In genomic region chr17:77217566-77217965, GRCh38 we compare ENCODE assay signal across 17 cellular contexts.
A peak's percentile ranks its signal among the peaks of the same experiment; 100 is the strongest.
DNase-seq lines count a peak whose midpoint lies in the region; ATAC-seq, FAIRE-seq and TF ChIP-seq lines count a peak whose summit lies in the region.
"Had no signal": no experiment of that assay in that cellular context is flagged by ENCODE, and none has a peak within 500 bp of the region (broad histone marks: within the 10 kb centered on the region; RNA-seq: fewer than 3 reads in every experiment).

No MANE protein-coding gene starts in this region.

- no peaks in the 10 kb centered on the region for H3K9me1 ChIP-seq in endothelial cell of umbilical vein (replicated peaks; ENCODE audit: control insufficient read depth, extremely low read depth, insufficient read depth, low read length)

- BruUV-seq in endothelial cell of umbilical vein (replicated peaks; lab: Mats Ljungman, UMichigan) = no TSS peak

- no peaks in the 10 kb centered on the region for H3K27me3 Mint-ChIP-seq in progenitor cell of endocrine pancreas

- intact Hi-C loops in endothelial cell of umbilical vein (cut with micrococcal nuclease) (no loop called here), colonic mucosa (cut with DNase I) (no loop called here)

- POLR2A ChIA-PET in endothelial cell of umbilical vein (lab: Charles Lee) = no interaction called here

- no peaks in the 10 kb centered on the region for H4K20me1 ChIP-seq in endothelial cell of umbilical vein (replicated peaks; ENCODE audit: control insufficient read depth, extremely low read depth, insufficient read depth, low read length)

- peaks cover 16% of the 10 kb centered on the region for H3K36me3 Mint-ChIP-seq in progenitor cell of endocrine pancreas (ENCODE audit: insufficient read depth)

- H3K27ac ChIP-seq in endothelial cell of umbilical vein (ENCODE audit: insufficient read depth, low read depth, low read length) (no peak overlapping the region), colonic mucosa (no peak overlapping the region)

- H3K4me3 Mint-ChIP-seq in progenitor cell of endocrine pancreas (ENCODE audit: low read depth) = no peak overlapping the region

- dilution Hi-C loops in endothelial cell of umbilical vein (cut with MboI; ENCODE audit: extremely low pct_ligation_motif_present, low sequenced_read_pairs) = no loop called here

- peaks cover 26% of the 10 kb centered on the region for H3K79me2 ChIP-seq in endothelial cell of umbilical vein (ENCODE audit: control insufficient read depth, insufficient read depth, low read length)

- TF ChIP-seq CTCF in endothelial cell of umbilical vein (IDR thresholded peaks at IDR 0.05; ENCODE audit: extremely low read depth in 1 of 2, insufficient read depth in 1 of 2, low read depth in 1 of 2, low read length in 2 of 2) (no peak), progenitor cell of endocrine pancreas (IDR thresholded peaks at IDR 0.05; ENCODE audit: unreplicated experiment) (no peak), colonic mucosa (IDR thresholded peaks at IDR 0.05) (no peak)

- peaks cover 52 to 58% of the 10 kb centered on the region in 2 experiments for H3K36me3 ChIP-seq in endothelial cell of umbilical vein (ENCODE audit: control insufficient read depth in 2 of 2, extremely low read depth in 1 of 2, insufficient read depth in 2 of 2, low read length in 2 of 2)
- peaks cover 15% of the 10 kb centered on the region for H3K36me3 ChIP-seq in colonic mucosa

- peaks cover 9% of the 10 kb centered on the region for H3K4me1 Mint-ChIP-seq in progenitor cell of endocrine pancreas (ENCODE audit: low read depth)

- H3K4me2 ChIP-seq in endothelial cell of umbilical vein (ENCODE audit: insufficient read depth, low read length) = no peak overlapping the region

- FAIRE-seq in GM12891 (lab: Jason Lieb, UNC) = no peak
- no peak for FAIRE-seq in endothelial cell of umbilical vein (lab: Jason Lieb, UNC)
- FAIRE-seq: H1 had no signal

- ATAC-seq in GM21528 (IDR thresholded peaks at IDR 0.05; ENCODE audit: low FRiP score, unreplicated experiment) = no peak
- ATAC-seq in HG03159 (IDR thresholded peaks at IDR 0.05; ENCODE audit: unreplicated experiment) = no peak

- no peaks in the 10 kb centered on the region for H3K9me3 Mint-ChIP-seq in progenitor cell of endocrine pancreas (ENCODE audit: low read depth)

- H2AFZ ChIP-seq in endothelial cell of umbilical vein (ENCODE audit: low read depth, low read length) = no peak overlapping the region

- no peak overlapping the region for H3K9ac ChIP-seq in endothelial cell of umbilical vein (replicated peaks; ENCODE audit: extremely low read depth, insufficient read depth, low read length)
- H3K9ac ChIP-seq in colonic mucosa (ENCODE audit: low read depth in 2 of 2, low read length in 2 of 2) = no peak overlapping the region

- H3K27me3 ChIP-seq in endothelial cell of umbilical vein (ENCODE audit: control insufficient read depth in 2 of 2, insufficient read depth in 2 of 2, low read length in 2 of 2) (no peaks in the 10 kb centered on the region), colonic mucosa (no peaks in the 10 kb centered on the region)

- H3K9me3 ChIP-seq in endothelial cell of umbilical vein (replicated peaks; ENCODE audit: control insufficient read depth, insufficient read depth, low read length) (no peaks in the 10 kb centered on the region), colonic mucosa (no peaks in the 10 kb centered on the region)
- H3K9me3 ChIP-seq: Caco-2 had no signal

- CTCF ChIA-PET in endothelial cell of umbilical vein (lab: Charles Lee) = interaction anchor here (1.4 kb wide), 1 partner anchor 129 kb away, joined by 3 read pairs; no protein-coding TSS in a partner anchor

- peak; percentile 69 for DNase-seq in DMS 273 (lab: John Stamatoyannopoulos, UW; ENCODE audit: unreplicated experiment)
- DNase-seq in GM12891 (ENCODE audit: insufficient read length, low spot score) = no peak
- DNase-seq in endothelial cell of umbilical vein (ENCODE audit: low read depth, low spot score) = no peak
- DNase-seq in progenitor cell of endocrine pancreas (ENCODE audit: low spot score, unreplicated experiment) = no peak
- DNase-seq in colonic mucosa = no peak
- DNase-seq: ACHN, Caco-2, DMS53, Kasumi-1, MM.1S, NCI-H1105 treated with DMSO at 0.1 percent for 48 hours, NCI-H187 treated with DMSO at 0.1 percent for 48 hours, NCI-H748 treated with DMSO at 0.1 percent for 48 hours, RPMI8226 had no signal

- H3K4me3 ChIP-seq in endothelial cell of umbilical vein (replicated peaks in 1 of 3; ENCODE audit: insufficient read depth in 1 of 3, low read depth in 1 of 3, low read length in 3 of 3) (no peak overlapping the region), colonic mucosa (no peak overlapping the region)

- H3K4me1 ChIP-seq in endothelial cell of umbilical vein (ENCODE audit: control insufficient read depth, extremely low read depth, insufficient read depth, low read length) (peaks cover 6% of the 10 kb centered on the region), colonic mucosa (no peaks in the 10 kb centered on the region)
- H3K4me1 ChIP-seq: Caco-2 had no signal

- H3K27ac Mint-ChIP-seq in progenitor cell of endocrine pancreas = peak overlapping the region; percentile 33

- TF ChIP-seq POLR2A in GM12891 (IDR thresholded peaks at IDR 0.05; ENCODE audit: low read depth, low read length) = no peak
- no peak for TF ChIP-seq POLR2A in endothelial cell of umbilical vein (IDR thresholded peaks at IDR 0.05; ENCODE audit: low read depth, low read length)

TF ChIP-seq in GM12891, 5 proteins besides CTCF, POLR2A, EP300 and RAD21:
- peak; percentile 42; the same call in 1 of the 2 replicates for TF ChIP-seq POLR2AphosphoS5 (IDR thresholded peaks at IDR 0.05; ENCODE audit: low read depth, low read length)
- no peak for TF ChIP-seq POU2F2 (IDR thresholded peaks at IDR 0.05; ENCODE audit: low read depth, low read length)

TF ChIP-seq in endothelial cell of umbilical vein, 7 proteins besides CTCF, POLR2A, EP300 and RAD21:
- TF ChIP-seq GATA2 (IDR thresholded peaks at IDR 0.05; ENCODE audit: insufficient read depth, insufficient read length, low read depth, low read length) (no peak), POLR2AphosphoS5 (IDR thresholded peaks at IDR 0.05; ENCODE audit: insufficient read depth, low read depth, low read length) (peak; percentile 20)
